Comparison of ENCODE assay signal across 8 cellular contexts in the genomic region with DNA sequence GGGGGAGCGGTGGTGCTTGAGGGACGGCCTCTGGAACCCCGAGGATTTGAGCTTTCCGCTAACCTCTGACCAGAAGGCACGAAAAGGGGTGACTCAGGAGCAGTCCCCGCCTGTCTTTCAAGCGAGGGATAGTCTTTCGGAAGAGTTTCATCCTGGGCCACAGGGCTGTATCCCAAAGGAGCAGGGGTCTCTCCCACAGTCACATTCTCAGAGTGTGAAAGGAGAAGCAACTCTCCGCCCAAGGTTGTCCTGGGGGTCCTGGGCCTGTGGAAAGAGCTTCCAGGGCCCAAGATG. TPM values are rescaled to one million over a fixed set of nuclear protein-coding genes. Genes with fewer than 3 reads are reported as not detected.
A peak's percentile ranks its signal among the peaks of the same experiment; 100 is the strongest.
DNase-seq lines count a peak whose midpoint lies in the region; ATAC-seq and TF ChIP-seq lines count a peak whose summit lies in the region.

No MANE protein-coding gene starts in this region.

- peak overlapping the region; percentile 79 for H3K4me2 ChIP-seq in OCI-LY7 (ENCODE audit: low read length)
- peak overlapping the region; percentile 62 for H3K4me2 ChIP-seq in neuronal stem cell (ENCODE audit: insufficient read depth, low read length, poor library complexity, severe bottlenecking)

- H3K9me2 ChIP-seq in OCI-LY7 (ENCODE audit: insufficient read depth, low read length) = no peaks in the 10 kb centered on the region

- DNase-seq in CD4-positive, CD25-positive, alpha-beta regulatory T cell = no peak
- DNase-seq in OCI-LY7 (ENCODE audit: low spot score) = no peak
- DNase-seq in endothelial cell (ENCODE audit: low spot score) = no peak
- DNase-seq in neuronal stem cell (ENCODE audit: low spot score) = no peak
- no peak for DNase-seq in NK-92 treated with Interleukin-12 subunit alpha and Interleukin-12 subunit beta, amount 100 ng/mL, for 24 hours (lab: John Stamatoyannopoulos, UW)
- no peak for DNase-seq in HuH-7 (ENCODE audit: low spot score)

- H3K23ac ChIP-seq in neuronal stem cell (ENCODE audit: low read depth, low read length, poor library complexity) = peak overlapping the region; percentile 51

- H2BK12ac ChIP-seq in neuronal stem cell (ENCODE audit: low read length) = no peak overlapping the region

- no peaks in the 10 kb centered on the region for H3K9me3 ChIP-seq in CD4-positive, CD25-positive, alpha-beta regulatory T cell (ENCODE audit: control insufficient read depth in 2 of 2, low read length in 2 of 2)
- no peaks in the 10 kb centered on the region for H3K9me3 ChIP-seq in OCI-LY7 (ENCODE audit: low read length)
- H3K9me3 ChIP-seq in neuronal stem cell (replicated peaks in 1 of 2; ENCODE audit: control insufficient read depth in 2 of 2, insufficient read depth in 1 of 2, low read depth in 1 of 2, low read length in 2 of 2) = no peaks in the 10 kb centered on the region

- H2AFZ ChIP-seq in OCI-LY7 (ENCODE audit: low read length) (peak overlapping the region; percentile 84), neuronal stem cell (ENCODE audit: low read length) (peak overlapping the region; percentile 97)

- peaks cover 5% of the 10 kb centered on the region for H3K27me3 Mint-ChIP-seq in CD4-positive, CD25-positive, alpha-beta regulatory T cell
- H3K27me3 Mint-ChIP-seq in endothelial cell (ENCODE audit: unreplicated experiment) = peaks cover 14% of the 10 kb centered on the region

- no peak for ATAC-seq in CD4-positive, CD25-positive, alpha-beta regulatory T cell (ENCODE audit: low read depth in 2 of 2)
- ATAC-seq in HG03457 (IDR thresholded peaks at IDR 0.05; ENCODE audit: unreplicated experiment) (no peak), HG03095 (IDR thresholded peaks at IDR 0.05; ENCODE audit: unreplicated experiment) (no peak)

- no peaks in the 10 kb centered on the region for H3K9me3 Mint-ChIP-seq in CD4-positive, CD25-positive, alpha-beta regulatory T cell
- H3K9me3 Mint-ChIP-seq in endothelial cell (ENCODE audit: unreplicated experiment) = no peaks in the 10 kb centered on the region

- peak overlapping the region; percentile 77 for H3K27ac ChIP-seq in CD4-positive, CD25-positive, alpha-beta regulatory T cell (ENCODE audit: insufficient read depth, low read length, poor library complexity, severe bottlenecking)
- H3K27ac ChIP-seq in OCI-LY7 (ENCODE audit: low read depth, low read length, poor library complexity, severe bottlenecking) (no peak overlapping the region), neuronal stem cell (replicated peaks; ENCODE audit: low read length) (no peak overlapping the region)

- H3K79me1 ChIP-seq in neuronal stem cell (ENCODE audit: low read depth, low read length) = peaks cover 9% of the 10 kb centered on the region

- peak overlapping the region; percentile 8 for H3K4ac ChIP-seq in neuronal stem cell (ENCODE audit: low read length)

- no peaks in the 10 kb centered on the region for H3K79me2 ChIP-seq in OCI-LY7 (ENCODE audit: insufficient read depth, low read depth, low read length)

- no peak overlapping the region for H4K91ac ChIP-seq in neuronal stem cell (ENCODE audit: low read depth, low read length, poor library complexity)

- intact Hi-C loops in OCI-LY7 (cut with micrococcal nuclease; ENCODE audit: unreplicated experiment) = loop anchor here (2.0 kb wide), 1 partner anchor 115 kb away; a partner anchor contains a TSS

- no peak overlapping the region for H2BK5ac ChIP-seq in neuronal stem cell (ENCODE audit: low read length)

- no CpG with 5 or more reads among the region's 9 CpGs for WGBS in neuronal stem cell (ENCODE audit: extremely low coverage in 2 of 2, insufficient read length in 2 of 2, insufficient replicate concordance in 1 of 2), 2 donors

- H4K8ac ChIP-seq in neuronal stem cell (ENCODE audit: low read depth, low read length) = no peak overlapping the region

- peaks cover 42% of the 10 kb centered on the region for H3K4me1 ChIP-seq in CD4-positive, CD25-positive, alpha-beta regulatory T cell (ENCODE audit: control insufficient read depth, insufficient read depth, low read length, poor library complexity, severe bottlenecking)
- peaks cover 41% of the 10 kb centered on the region for H3K4me1 ChIP-seq in OCI-LY7 (ENCODE audit: insufficient read depth, low read length, poor library complexity, severe bottlenecking)
- peaks cover 18% of the 10 kb centered on the region in 2 donors for H3K4me1 ChIP-seq in neuronal stem cell (ENCODE audit: control insufficient read depth in 2 of 2, insufficient read depth in 1 of 2, low read depth in 1 of 2, low read length in 2 of 2)

- H3K27me3 ChIP-seq in CD4-positive, CD25-positive, alpha-beta regulatory T cell (ENCODE audit: control insufficient read depth, insufficient read depth, low read length) = no peaks in the 10 kb centered on the region
- H3K27me3 ChIP-seq in neuronal stem cell (ENCODE audit: control insufficient read depth in 3 of 3, insufficient read depth in 3 of 3, low read depth in 1 of 3, low read length in 3 of 3) = peaks cover 0 to 42% (median 0%) of the 10 kb centered on the region in 3 experiments

- no peak overlapping the region for H2BK120ac ChIP-seq in neuronal stem cell (ENCODE audit: low read depth, low read length)

- H3K36me3 Mint-ChIP-seq in CD4-positive, CD25-positive, alpha-beta regulatory T cell = peaks cover 4% of the 10 kb centered on the region
- peaks cover 5% of the 10 kb centered on the region for H3K36me3 Mint-ChIP-seq in endothelial cell (ENCODE audit: low read depth, unreplicated experiment)

- POLR2A ChIA-PET in OCI-LY7 (lab: Charles Lee) = no interaction called here

- H3K36me3 ChIP-seq in CD4-positive, CD25-positive, alpha-beta regulatory T cell (ENCODE audit: control insufficient read depth, insufficient read depth, low read length) = no peaks in the 10 kb centered on the region
- H3K36me3 ChIP-seq in OCI-LY7 (ENCODE audit: insufficient read depth, low read length) (peaks cover 8% of the 10 kb centered on the region; the same call in 1 of the 2 replicates), neuronal stem cell (replicated peaks in 1 of 2; ENCODE audit: control insufficient read depth in 2 of 2, insufficient read depth in 2 of 2, low read length in 2 of 2) (peaks cover 13 to 18% of the 10 kb centered on the region in 2 donors)

- TF ChIP-seq CTCF in OCI-LY7 (conservative IDR thresholded peaks at IDR 0.05; ENCODE audit: low read length) (no peak), endothelial cell (IDR thresholded peaks at IDR 0.05; ENCODE audit: unreplicated experiment) (no peak)

- BruUV-seq in OCI-LY7 (replicated peaks; lab: Mats Ljungman, UMichigan) = no TSS peak

- peak overlapping the region; percentile 86 to 96 (median 87) for H3K27ac Mint-ChIP-seq in CD4-positive, CD25-positive, alpha-beta regulatory T cell
- no peak overlapping the region for H3K27ac Mint-ChIP-seq in endothelial cell (ENCODE audit: unreplicated experiment)

- H2AK5ac ChIP-seq in neuronal stem cell (ENCODE audit: low read depth, low read length) = peak overlapping the region; percentile 77

- peak overlapping the region; percentile 89 to 95 (median 92) for H3K4me3 Mint-ChIP-seq in CD4-positive, CD25-positive, alpha-beta regulatory T cell
- peak overlapping the region; percentile 65 for H3K4me3 Mint-ChIP-seq in endothelial cell (ENCODE audit: unreplicated experiment)

- no peak overlapping the region for H3K14ac ChIP-seq in neuronal stem cell (ENCODE audit: low read length)

- H2BK15ac ChIP-seq in neuronal stem cell (ENCODE audit: low read length) = peak overlapping the region; percentile 42

- H3K18ac ChIP-seq in neuronal stem cell (ENCODE audit: low read length) = peak overlapping the region; percentile 89

- no peaks in the 10 kb centered on the region for H4K20me1 ChIP-seq in OCI-LY7 (ENCODE audit: insufficient read depth, low read length)

- CTCF ChIA-PET in OCI-LY7 (lab: Charles Lee; ENCODE audit: unreplicated experiment) = interaction anchor here (0.6 kb wide), 1 partner anchor 330 kb away, joined by 3 read pairs; no protein-coding TSS in a partner anchor

- H3K4me3 ChIP-seq in CD4-positive, CD25-positive, alpha-beta regulatory T cell (ENCODE audit: low read depth, low read length) = no peak overlapping the region
- H3K4me3 ChIP-seq in OCI-LY7 (ENCODE audit: low read depth, low read length, poor library complexity, severe bottlenecking) (peak overlapping the region; percentile 55), neuronal stem cell (ENCODE audit: low read length in 2 of 2) (peak overlapping the region; percentile 49 to 75)

- peak overlapping the region; percentile 51 for H3K9ac ChIP-seq in neuronal stem cell (ENCODE audit: low read depth, low read length, poor library complexity)

- H3K4me1 Mint-ChIP-seq in CD4-positive, CD25-positive, alpha-beta regulatory T cell = peaks cover 0 to 31% (median 22%) of the 10 kb centered on the region in 4 donors
- peaks cover 20% of the 10 kb centered on the region for H3K4me1 Mint-ChIP-seq in endothelial cell (ENCODE audit: unreplicated experiment)

RNA-seq across cellular contexts. Expression of a gene that starts 1.4 kb away (rescaled TPM):
- 12.7 TPM for total RNA-seq in CD4-positive, CD25-positive, alpha-beta regulatory T cell
- 1 to 10 TPM; 3.0 to 3.7 (median 3.5) TPM for polyA plus RNA-seq in CD4-positive, CD25-positive, alpha-beta regulatory T cell
- 8.4 and 11.4 TPM in 2 replicates for total RNA-seq in OCI-LY7 (2014; rRNA removed; shearing (Covaris generic))
- total RNA-seq in OCI-LY7 (2022) (13.5 and 14.4 TPM in 2 replicates), endothelial cell (ENCODE audit: unreplicated experiment) (21.7 TPM)
- polyA plus RNA-seq in neuronal stem cell (2013, experiment 1 of 2) = 13.5 TPM
- polyA plus RNA-seq in neuronal stem cell (2013, experiment 2 of 2) = 13.8 TPM
